Comparison of ENCODE assay signal across 20 cellular contexts in the genomic region with DNA sequence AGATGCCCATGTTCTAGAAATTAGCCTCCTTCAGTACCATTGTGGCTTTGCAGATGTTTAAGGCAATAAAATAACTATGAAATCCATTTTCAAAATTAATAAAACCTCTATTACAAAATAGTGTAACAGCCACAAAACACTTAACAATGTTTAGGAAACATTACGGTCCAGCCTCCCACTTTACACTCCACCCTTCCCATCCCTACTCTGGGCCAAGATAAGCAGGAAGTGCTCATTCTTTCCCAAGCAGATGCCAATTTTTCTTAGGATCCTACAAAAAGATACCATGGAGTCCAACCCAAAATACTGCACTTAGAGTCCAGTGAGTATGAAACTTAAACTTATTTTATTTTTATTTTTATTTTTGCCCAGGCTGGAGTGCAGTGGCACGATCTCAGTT.
A peak's percentile ranks its signal among the peaks of the same experiment; 100 is the strongest.
DNase-seq lines count a peak whose midpoint lies in the region; ATAC-seq and TF ChIP-seq lines count a peak whose summit lies in the region.
"Had no signal": no experiment of that assay in that cellular context is flagged by ENCODE, and none has a peak within 500 bp of the region (broad histone marks: within the 10 kb centered on the region; RNA-seq: fewer than 3 reads in every experiment).

No MANE protein-coding gene starts in this region.

- peak overlapping the region in 1 of 2 experiments; percentile 59; a peak in 1 of 4 replicates for H4K8ac ChIP-seq in IMR-90 (ENCODE audit: low read depth in 2 of 2, low read length in 2 of 2)

- WGBS in IMR-90 (ENCODE audit: extremely low coverage in 2 of 2, insufficient read length in 1 of 2), 2 experiments: no CpG with 5 or more reads among the region's 2 CpGs

- peak overlapping the region; percentile 81; the same call in 2 of the 3 replicates for H2BK15ac ChIP-seq in IMR-90 (ENCODE audit: low read depth, low read length)

- H2BK20ac ChIP-seq in IMR-90 (ENCODE audit: low read depth, low read length): peak overlapping the region; percentile 57; the same call in 1 of the 2 replicates

- BruUV-seq in IMR-90 (replicated peaks; lab: Mats Ljungman, UMichigan): no TSS peak

- H3K9me1 ChIP-seq in IMR-90 (ENCODE audit: insufficient read depth, low read length): peaks cover 12% of the 10 kb centered on the region

- H4K20me1 ChIP-seq in IMR-90 (ENCODE audit: insufficient read depth, low read length): no peaks in the 10 kb centered on the region

- intact Hi-C loops in IMR-90 (cut with micrococcal nuclease): no loop called here

- in situ Hi-C loops in IMR-90 (cut with MboI; ENCODE audit: low sequenced_read_pairs): no loop called here

- 0 out of 2 replicates have a peak overlapping the region, but pooled peaks have one; percentile 13 for H3K14ac ChIP-seq in IMR-90 (replicated peaks; ENCODE audit: low read depth, low read length)

- no peak for TF ChIP-seq CTCF in IMR-90 (conservative IDR thresholded peaks at IDR 0.05; ENCODE audit: low read depth, low read length)
- TF ChIP-seq CTCF in WERI-Rb-1 (IDR thresholded peaks at IDR 0.05; ENCODE audit: low read depth, low read length): no peak

- no peak for TF ChIP-seq RAD21 in IMR-90 (IDR thresholded peaks at IDR 0.05; ENCODE audit: low read length)

- peak overlapping the region; percentile 77; the same call in 1 of the 2 replicates for H2AK5ac ChIP-seq in IMR-90 (ENCODE audit: low read depth, low read length)

- peaks cover 44% of the 10 kb centered on the region for H3K4me1 ChIP-seq in ACC112 (ENCODE audit: control insufficient read depth, insufficient read depth, low read length, unreplicated experiment)
- H3K4me1 ChIP-seq in IMR-90 (ENCODE audit: control insufficient read depth, insufficient read depth, low read length): peaks cover 18% of the 10 kb centered on the region
- H3K4me1 ChIP-seq: Peyer's patch, SJCRH30 had no signal

- peak overlapping the region; percentile 68 for H2BK120ac ChIP-seq in IMR-90 (ENCODE audit: low read depth, low read length)

- H3K4ac ChIP-seq in IMR-90 (ENCODE audit: low read depth, low read length): peak overlapping the region; percentile 32; the same call in 1 of the 2 replicates

- peak overlapping the region; percentile 75 for H2BK5ac ChIP-seq in IMR-90 (ENCODE audit: low read depth, low read length, poor library complexity, severe bottlenecking)

- H3K79me2 ChIP-seq in ACC112 (ENCODE audit: control insufficient read depth, insufficient read depth, low read length, unreplicated experiment): no peaks in the 10 kb centered on the region

- H3K23ac ChIP-seq in IMR-90 (ENCODE audit: low read depth, low read length): no peak overlapping the region; the same call in 1 of the 2 replicates

- no peaks in the 10 kb centered on the region for H3K79me1 ChIP-seq in IMR-90 (ENCODE audit: low read depth in 1 of 2, low read length in 2 of 2)

- H3K36me3 ChIP-seq in ACC112 (ENCODE audit: insufficient read depth, low read length): no peaks in the 10 kb centered on the region
- H3K36me3 ChIP-seq in IMR-90 (ENCODE audit: control insufficient read depth, insufficient read depth, low read length): no peaks in the 10 kb centered on the region
- H3K36me3 ChIP-seq in WERI-Rb-1: no peaks in the 10 kb centered on the region
- H3K36me3 ChIP-seq: SJCRH30 had no signal

- peak overlapping the region; percentile 69; the same call in 1 of the 2 replicates for H3K18ac ChIP-seq in IMR-90 (ENCODE audit: low read depth, low read length)

- H3K4me2 ChIP-seq in IMR-90 (ENCODE audit: low read depth, low read length): no peak overlapping the region

- no peak overlapping the region for H4K5ac ChIP-seq in IMR-90 (ENCODE audit: low read depth, low read length)

- POLR2A ChIA-PET in IMR-90 (lab: Charles Lee; ENCODE audit: unreplicated experiment): no interaction called here

- no peak overlapping the region for H3K9ac ChIP-seq in IMR-90 (ENCODE audit: low read depth, low read length)

- H3K9me3 ChIP-seq in IMR-90 (ENCODE audit: control insufficient read depth, insufficient read depth, low read length): no peaks in the 10 kb centered on the region
- H3K9me3 ChIP-seq in WERI-Rb-1 (ENCODE audit: severe bottlenecking): no peaks in the 10 kb centered on the region
- H3K9me3 ChIP-seq: Peyer's patch, SJCRH30 had no signal

- dilution Hi-C loops in IMR-90 (cut with HindIII; ENCODE audit: low sequenced_read_pairs, unreplicated experiment): no loop called here

- TF ChIP-seq POLR2A in IMR-90 (IDR thresholded peaks at IDR 0.05; ENCODE audit: low read depth, low read length): no peak

- no peak overlapping the region for H2AK9ac ChIP-seq in IMR-90 (replicated peaks; ENCODE audit: low read depth, low read length, poor library complexity)

- H3K27ac ChIP-seq in ACC112 (ENCODE audit: low read depth, low read length) (peak overlapping the region; percentile 87), IMR-90 (ENCODE audit: insufficient read depth, low read length) (no peak overlapping the region), WERI-Rb-1 (no peak overlapping the region)
- H3K27ac ChIP-seq: Peyer's patch, SJCRH30 had no signal

- ATAC-seq in IMR-90 (ENCODE audit: low read depth): no peak
- ATAC-seq: GM12878, HCT116 had no signal

- CTCF ChIA-PET in IMR-90 (lab: Yijun Ruan, JAX): no interaction called here

- DNase-seq in IMR-90 (no peak), dermis microvascular lymphatic vessel endothelial cell (ENCODE audit: low read depth in 2 of 2) (peak; percentile 56 to 81), fibroblast of the conjunctiva (ENCODE audit: low read depth) (peak; percentile 18), WERI-Rb-1 (no peak), MV-4-11 (lab: John Stamatoyannopoulos, UW) (no peak), NCI-H1417 (lab: John Stamatoyannopoulos, UW) (no peak)
- no peak for DNase-seq in activated naive CD4-positive, alpha-beta T cell (lab: John Stamatoyannopoulos, UW)
- DNase-seq: CD4-positive, CD25-positive, alpha-beta regulatory T cell; COR-L47; DMS79; NCI-H1105; NCI-H2081; NCI-H2171; NCI-H524 treated with DMSO at 0.1 percent for 48 hours; NCI-H82; Peyer's patch; SJCRH30 had no signal

- H3K27me3 ChIP-seq in ACC112 (ENCODE audit: insufficient read depth, low read length) (no peaks in the 10 kb centered on the region), IMR-90 (ENCODE audit: control insufficient read depth, insufficient read depth, low read length) (no peaks in the 10 kb centered on the region), WERI-Rb-1 (ENCODE audit: insufficient read depth, low read depth, severe bottlenecking) (no peaks in the 10 kb centered on the region)
- H3K27me3 ChIP-seq: Peyer's patch, SJCRH30 had no signal

- no peak overlapping the region for H3K56ac ChIP-seq in IMR-90 (ENCODE audit: extremely low read depth, insufficient read depth, low read length)

- H4K91ac ChIP-seq in IMR-90 (ENCODE audit: insufficient read depth, low read depth, low read length): 0 out of 2 replicates have a peak overlapping the region, but pooled peaks have one; percentile 18

- H3K4me3 ChIP-seq in ACC112 (ENCODE audit: low read depth, low read length) (no peak overlapping the region), IMR-90 (ENCODE audit: insufficient read depth, low read depth, low read length) (no peak overlapping the region), WERI-Rb-1 (ENCODE audit: low read depth, low read length) (no peak overlapping the region)
- H3K4me3 ChIP-seq: GM12878, Peyer's patch, SJCRH30 had no signal

- H2AFZ ChIP-seq in ACC112 (ENCODE audit: low read length, unreplicated experiment) (no peak overlapping the region), IMR-90 (replicated peaks; ENCODE audit: low read length, poor library complexity) (no peak overlapping the region)

TF ChIP-seq in IMR-90, 13 proteins besides CTCF, POLR2A, EP300 and RAD21:
- TF ChIP-seq MXI1 (IDR thresholded peaks at IDR 0.05; ENCODE audit: borderline replicate concordance, low read depth, low read length) (no peak), BHLHE40 (IDR thresholded peaks at IDR 0.05; ENCODE audit: low read depth, low read length) (no peak), CEBPB (IDR thresholded peaks at IDR 0.05; ENCODE audit: low read depth, low read length) (no peak), MAFK (IDR thresholded peaks at IDR 0.05; ENCODE audit: low read depth, low read length) (no peak), RFX5 (IDR thresholded peaks at IDR 0.05; ENCODE audit: low read depth, low read length) (no peak), FOS (IDR thresholded peaks at IDR 0.05; ENCODE audit: low read depth, low read length) (no peak), RCOR1 (IDR thresholded peaks at IDR 0.05; ENCODE audit: insufficient replicate concordance, low read length) (no peak)
- TF ChIP-seq, protein P1, sequence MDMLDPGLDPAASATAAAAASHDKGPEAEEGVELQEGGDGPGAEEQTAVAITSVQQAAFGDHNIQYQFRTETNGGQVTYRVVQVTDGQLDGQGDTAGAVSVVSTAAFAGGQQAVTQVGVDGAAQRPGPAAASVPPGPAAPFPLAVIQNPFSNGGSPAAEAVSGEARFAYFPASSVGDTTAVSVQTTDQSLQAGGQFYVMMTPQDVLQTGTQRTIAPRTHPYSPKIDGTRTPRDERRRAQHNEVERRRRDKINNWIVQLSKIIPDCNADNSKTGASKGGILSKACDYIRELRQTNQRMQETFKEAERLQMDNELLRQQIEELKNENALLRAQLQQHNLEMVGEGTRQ (IDR thresholded peaks at IDR 0.05; ENCODE audit: low read depth, low read length): no peak
- TF ChIP-seq, protein P2, sequence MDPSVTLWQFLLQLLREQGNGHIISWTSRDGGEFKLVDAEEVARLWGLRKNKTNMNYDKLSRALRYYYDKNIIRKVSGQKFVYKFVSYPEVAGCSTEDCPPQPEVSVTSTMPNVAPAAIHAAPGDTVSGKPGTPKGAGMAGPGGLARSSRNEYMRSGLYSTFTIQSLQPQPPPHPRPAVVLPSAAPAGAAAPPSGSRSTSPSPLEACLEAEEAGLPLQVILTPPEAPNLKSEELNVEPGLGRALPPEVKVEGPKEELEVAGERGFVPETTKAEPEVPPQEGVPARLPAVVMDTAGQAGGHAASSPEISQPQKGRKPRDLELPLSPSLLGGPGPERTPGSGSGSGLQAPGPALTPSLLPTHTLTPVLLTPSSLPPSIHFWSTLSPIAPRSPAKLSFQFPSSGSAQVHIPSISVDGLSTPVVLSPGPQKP (IDR thresholded peaks at IDR 0.05; ENCODE audit: borderline replicate concordance, low read depth, low read length): no peak

Comparison
In these comparisons a context has a peak if more than half of its experiments do, and no peak if none do; other contexts are left out.
1. DNase-seq: peak in dermis microvascular lymphatic vessel endothelial cell (2 of 2) and fibroblast of the conjunctiva (single experiment); none in IMR-90 (single experiment), WERI-Rb-1 (single experiment), MV-4-11 (single experiment), activated naive CD4-positive, alpha-beta T cell (0 of 4) and NCI-H1417 (0 of 3).